In genomic region chr20:44603327-44603726, GRCh38 we compare ENCODE assay signal across 17 cellular contexts. TPM values are rescaled to one million over a fixed set of nuclear protein-coding genes. Genes with fewer than 3 reads are reported as not detected.
A peak's percentile ranks its signal among the peaks of the same experiment; 100 is the strongest.
DNase-seq lines count a peak whose midpoint lies in the region; TF ChIP-seq lines count a peak whose summit lies in the region.
"Had no signal": no experiment of that assay in that cellular context is flagged by ENCODE, and none has a peak within 500 bp of the region (broad histone marks: within the 10 kb centered on the region; RNA-seq: fewer than 3 reads in every experiment).

No MANE protein-coding gene starts in this region.

- H3K27ac ChIP-seq in esophagus muscularis mucosa (replicated peaks in 1 of 4) (peak overlapping the region; percentile 88 to 93 (median 90)), spleen (peak overlapping the region in 5 of 8 donors; percentile 19 to 83 (median 77))
- H3K27ac ChIP-seq: body of pancreas had no signal

- peak; percentile 37 for TF ChIP-seq CTCF in GM12873 (IDR thresholded peaks at IDR 0.05; ENCODE audit: insufficient read depth, low read depth, low read length, missing control alignments)
- peak; percentile 34 for TF ChIP-seq CTCF in NB4 (IDR thresholded peaks at IDR 0.05; ENCODE audit: low read depth, low read length)
- no peak for TF ChIP-seq CTCF in esophagus muscularis mucosa (IDR thresholded peaks at IDR 0.05)
- TF ChIP-seq CTCF in spleen (IDR thresholded peaks at IDR 0.05 in 8 of 11, conservative IDR thresholded peaks at IDR 0.05 in 3 of 11), result no peak

- TF ChIP-seq POLR2A in NB4 (IDR thresholded peaks at IDR 0.05; ENCODE audit: extremely low read depth, insufficient read length) (no peak), esophagus muscularis mucosa (IDR thresholded peaks at IDR 0.05; ENCODE audit: low read depth) (no peak), spleen (IDR thresholded peaks at IDR 0.05) (no peak)

- no peaks in the 10 kb centered on the region for H3K9me3 ChIP-seq in esophagus muscularis mucosa
- peaks cover 0 to 6% (median 0%) of the 10 kb centered on the region in 8 donors for H3K9me3 ChIP-seq in spleen
- H3K9me3 ChIP-seq: body of pancreas had no signal

- no peak overlapping the region for H3K4me3 ChIP-seq in NB4 (ENCODE audit: low read depth, low read length)
- no peak overlapping the region for H3K4me3 ChIP-seq in esophagus muscularis mucosa
- no peak overlapping the region for H3K4me3 ChIP-seq in spleen
- H3K4me3 ChIP-seq: body of pancreas had no signal

- no peaks in the 10 kb centered on the region for H3K27me3 ChIP-seq in esophagus muscularis mucosa
- no peaks in the 10 kb centered on the region for H3K27me3 ChIP-seq in spleen (replicated peaks in 1 of 7)
- H3K27me3 ChIP-seq: body of pancreas had no signal

- peaks cover 0 to 8% (median 1%) of the 10 kb centered on the region in 4 donors for H3K36me3 ChIP-seq in esophagus muscularis mucosa
- peaks cover 0 to 6% (median 0%) of the 10 kb centered on the region in 6 donors for H3K36me3 ChIP-seq in spleen

- intact Hi-C loops in esophagus muscularis mucosa (cut with DNase I) (loop anchor here (10.0 kb wide), 1 partner anchor 389 kb away; the partner anchor contains the start of gene OSER1), spleen (cut with DNase I; ENCODE audit: low total_unique reads) (no loop called here)

- H3K4me1 ChIP-seq in esophagus muscularis mucosa (peaks cover 62 to 69% (median 66%) of the 10 kb centered on the region in 4 donors), spleen (peaks cover 40 to 71% (median 62%) of the 10 kb centered on the region in 6 donors)

- no peak for DNase-seq in NB4 (ENCODE audit: low read depth)
- no peak for DNase-seq in esophagus muscularis mucosa (ENCODE audit: extremely low spot score)
- peak; percentile 29 for DNase-seq in spleen
- no peak for DNase-seq in NCI-H2107 treated with DMSO at 0.1 percent for 48 hours (lab: John Stamatoyannopoulos, UW; ENCODE audit: unreplicated experiment)
- DNase-seq in T-helper 9 cell, result no peak
- DNase-seq in NCI-H1105 (lab: John Stamatoyannopoulos, UW), result no peak
- DNase-seq: activated CD4-positive, alpha-beta T cell treated with anti-CD3 and anti-CD28 coated beads for 1 hour; activated naive CD4-positive, alpha-beta T cell treated with anti-CD3 and anti-CD28 coated beads, Interleukin-2, amount 50 U/mL, for 16 hours; body of pancreas; DMS53; HCEC 1CT; NCI-H1694 treated with DMSO at 0.1 percent for 48 hours; NCI-H526 treated with DMSO at 0.1 percent for 48 hours; RPMI8226; stimulated activated naive B cell treated with anti-CD40 and anti-IgM and Interleukin-4, amounts not matched to agents 10 μg/mL and 1 μg/mL and 100 μg/mL, for 72 hours; T-helper 17 cell had no signal

- no peak for TF ChIP-seq EP300 in esophagus muscularis mucosa (IDR thresholded peaks at IDR 0.05)

- WGBS in esophagus muscularis mucosa, result 91% methylated on average over 8 of the region's 8 CpGs
- WGBS in spleen, 5 donors, result 89 to 94% (median 93%) methylated on average over 8 of the region's 8 CpGs

RNA-seq across cellular contexts. Expression of gene PKIG, which starts 20.9 kb away (rescaled TPM):
- total RNA-seq in esophagus muscularis mucosa, result 100 to 1,000 TPM; 305 to 398 (median 357) TPM
- total RNA-seq in spleen, result 10 to 100 TPM; 37.5 to 82.6 (median 47.6) TPM
- 10 to 100 TPM; 64.6 to 82.1 (median 74.9) TPM for polyA plus RNA-seq in spleen

RNA-seq across cellular contexts. Expression of gene ADA, which starts 48.2 kb away (rescaled TPM):
- 10 to 100 TPM in 3 of 4 donors, 1 to 10 TPM in 1; 9.6 to 18.4 (median 13.4) TPM for total RNA-seq in esophagus muscularis mucosa
- 10 to 100 TPM; 18.8 to 30.4 (median 21.0) TPM for total RNA-seq in spleen
- polyA plus RNA-seq in spleen, result 10 to 100 TPM; 14.8 to 25.0 (median 24.1) TPM

Comparison
In these comparisons a context has a peak if more than half of its experiments do, and no peak if none do; other contexts are left out.
1. CTCF ChIP-seq: peak in GM12873 (single experiment) and NB4 (single experiment); none in esophagus muscularis mucosa (0 of 3) and spleen (0 of 11).